Comparison of ENCODE assay signal across 9 cellular contexts in genomic region chr5:135391123-135391868, GRCh38. TPM values are rescaled to one million over a fixed set of nuclear protein-coding genes. Genes with fewer than 3 reads are reported as not detected.
DNase-seq lines count a peak whose midpoint lies in the region; TF ChIP-seq lines count a peak whose summit lies in the region.
"Had no signal": no experiment of that assay in that cellular context is flagged by ENCODE, and none has a peak within 500 bp of the region (broad histone marks: within the 10 kb centered on the region; RNA-seq: fewer than 3 reads in every experiment).

No MANE protein-coding gene starts in this region.

- H3K4me3 Mint-ChIP-seq in neural progenitor cell, result no peak overlapping the region

- H3K27ac Mint-ChIP-seq in neural progenitor cell, result peak overlapping the region; percentile 47

- H3K4me1 Mint-ChIP-seq in neural progenitor cell, result peaks cover 31% of the 10 kb centered on the region

- peaks cover 39% of the 10 kb centered on the region for H3K36me3 Mint-ChIP-seq in neural progenitor cell

- H2AFZ ChIP-seq in neural progenitor cell (replicated peaks), result no peak overlapping the region

- H3K36me3 ChIP-seq in BLaER1 (peaks cover 89% of the 10 kb centered on the region), KOPT-K1 (ENCODE audit: insufficient read depth, low read length) (peaks cover 92% of the 10 kb centered on the region), neural progenitor cell (no peaks in the 10 kb centered on the region), BE2C (peaks cover 50% of the 10 kb centered on the region)

- H3K9me3 ChIP-seq in BLaER1, result no peaks in the 10 kb centered on the region
- H3K9me3 ChIP-seq in KOPT-K1 (ENCODE audit: insufficient read depth, low read length, poor library complexity, severe bottlenecking), result no peaks in the 10 kb centered on the region
- no peaks in the 10 kb centered on the region for H3K9me3 ChIP-seq in neural progenitor cell (ENCODE audit: low read depth)
- H3K9me3 ChIP-seq in BE2C, result no peaks in the 10 kb centered on the region

- H3K79me2 ChIP-seq in neural progenitor cell (ENCODE audit: low read depth), result peaks cover 83% of the 10 kb centered on the region

- DNase-seq in epidermal melanocyte (ENCODE audit: insufficient read length, low spot score) (peak; percentile 50), neural progenitor cell (ENCODE audit: low spot score) (peak; percentile 26), SIG-M5 (lab: John Stamatoyannopoulos, UW) (no peak), medulla oblongata (ENCODE audit: extremely low spot score) (no peak), DMS53 treated with DMSO at 0.1 percent for 48 hours (lab: John Stamatoyannopoulos, UW; ENCODE audit: unreplicated experiment) (no peak), BE2C (no peak)
- DNase-seq: stimulated activated CD4-positive, alpha-beta T cell treated with anti-CD3 and anti-CD28 coated beads, Interleukin-4, amount 100 ng/mL, for 1 hour had no signal

- peaks cover 100% of the 10 kb centered on the region for H3K4me1 ChIP-seq in BLaER1
- peaks cover 3% of the 10 kb centered on the region for H3K4me1 ChIP-seq in neural progenitor cell
- no peaks in the 10 kb centered on the region; the same call in 1 of the 2 replicates for H3K4me1 ChIP-seq in BE2C

- no peaks in the 10 kb centered on the region for H3F3A ChIP-seq in neural progenitor cell (ENCODE audit: low read depth)

- H3K9me3 Mint-ChIP-seq in neural progenitor cell, result no peaks in the 10 kb centered on the region

- H3K9ac ChIP-seq in BLaER1 (peak overlapping the region; percentile 31; the same call in 1 of the 2 replicates), neural progenitor cell (no peak overlapping the region)

- no peak overlapping the region for H3K4me3 ChIP-seq in BLaER1
- H3K4me3 ChIP-seq in neural progenitor cell, result no peak overlapping the region
- no peak overlapping the region for H3K4me3 ChIP-seq in BE2C (ENCODE audit: low read depth, low read length)

- H3K27me3 ChIP-seq in BLaER1 (no peaks in the 10 kb centered on the region), neural progenitor cell (peaks cover 1% of the 10 kb centered on the region), BE2C (no peaks in the 10 kb centered on the region)

- peak overlapping the region; percentile 98 for H3K4me2 ChIP-seq in BLaER1
- no peak overlapping the region for H3K4me2 ChIP-seq in neural progenitor cell

- H3K27me3 Mint-ChIP-seq in neural progenitor cell (ENCODE audit: insufficient read depth, low read depth), result peaks cover 3% of the 10 kb centered on the region

- TF ChIP-seq CTCF in neural progenitor cell (IDR thresholded peaks at IDR 0.05) (no peak), BE2C (IDR thresholded peaks at IDR 0.05; ENCODE audit: low read depth, low read length) (no peak)

- H3K27ac ChIP-seq in BLaER1 (peak overlapping the region; percentile 47; the same call in 1 of the 2 replicates), KOPT-K1 (ENCODE audit: low read depth, low read length, poor library complexity, severe bottlenecking) (peak overlapping the region; percentile 10), neural progenitor cell (no peak overlapping the region)

- H4K20me1 ChIP-seq in BLaER1 (peaks cover 100% of the 10 kb centered on the region), neural progenitor cell (ENCODE audit: low read depth) (peaks cover 99% of the 10 kb centered on the region)

RNA-seq across cellular contexts. Expression of gene MACROH2A1, which starts 7.7 kb away (rescaled TPM):
- total RNA-seq in neural progenitor cell (ENCODE audit: low replicate concordance), result 179 and 227 TPM in 2 replicates
- 244 TPM for polyA plus RNA-seq in BE2C (2012; ENCODE audit: insufficient read depth, insufficient read length, low read depth)

RNA-seq across cellular contexts. Expression of gene DCANP1, which starts 55.9 kb away (rescaled TPM):
- total RNA-seq in neural progenitor cell (ENCODE audit: low replicate concordance), result not detected in 2 replicates
- not detected for polyA plus RNA-seq in BE2C (2012; ENCODE audit: insufficient read depth, insufficient read length, low read depth)

Comparison
In these comparisons a context has a peak if more than half of its experiments do, and no peak if none do; other contexts are left out.
1. DNase-seq: peak in epidermal melanocyte (single experiment) and neural progenitor cell (single experiment); none in SIG-M5 (single experiment), medulla oblongata (single experiment), DMS53 treated with DMSO at 0.1 percent for 48 hours (single experiment) and BE2C (single experiment).